ENCODE assay signal across 8 cellular contexts in the genomic region with DNA sequence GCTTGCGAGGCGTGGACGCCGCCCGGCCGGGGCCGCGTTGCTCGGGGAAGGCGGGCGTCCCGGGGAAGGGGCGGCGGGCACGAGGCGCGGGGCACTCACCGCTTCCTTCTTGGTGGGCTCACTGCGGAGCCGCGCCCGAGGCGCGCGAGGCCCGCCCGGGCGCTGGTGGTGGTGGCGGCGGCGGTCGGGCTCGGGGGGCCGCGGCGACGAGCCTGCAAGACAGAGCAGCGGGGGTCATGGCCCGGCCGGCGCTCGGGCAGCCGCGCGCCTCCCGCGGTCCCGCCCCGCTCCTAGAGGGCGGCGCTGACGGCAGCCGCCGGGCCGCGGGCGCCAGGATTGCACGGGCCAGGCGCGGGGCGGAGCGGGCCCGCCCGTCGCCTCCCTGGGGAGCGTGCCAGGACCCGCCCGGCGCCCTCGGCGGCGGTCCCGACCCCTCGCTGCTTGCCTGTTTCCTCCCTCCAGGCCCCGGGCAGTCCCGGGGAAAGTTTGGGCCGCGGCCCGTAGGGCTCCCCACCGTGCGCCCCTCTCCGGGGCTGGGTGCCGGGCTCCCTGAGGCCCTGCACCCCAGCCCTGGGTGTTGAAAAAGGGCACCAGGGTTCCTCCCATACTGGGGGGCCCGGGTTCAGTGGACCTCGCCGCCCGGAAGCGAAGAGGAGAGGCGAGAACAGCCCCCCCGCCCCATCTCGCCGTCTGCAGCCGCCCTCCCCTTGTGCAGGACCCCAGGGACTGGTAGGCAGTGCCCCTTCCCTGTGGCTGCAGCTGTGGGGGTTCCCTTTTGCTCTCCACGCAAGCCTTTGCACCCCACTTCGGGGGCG. TPM values are rescaled to one million over a fixed set of nuclear protein-coding genes. Genes with fewer than 3 reads are reported as not detected.
A peak's percentile ranks its signal among the peaks of the same experiment; 100 is the strongest.
DNase-seq lines count a peak whose midpoint lies in the region; FAIRE-seq and TF ChIP-seq lines count a peak whose summit lies in the region.

A gene (minus strand): TSS at position 270 of the 815 bp plus-strand sequence. CDS start 15,879 bp downstream, outside the sequence.

- no peak within 1 kb of the TSS for H2AK5ac ChIP-seq in H1 (ENCODE audit: low read depth, low read length)

- peak within 1 kb of the TSS; percentile 21; the same call in 1 of the 2 replicates for H2BK15ac ChIP-seq in H1 (ENCODE audit: low read length)

- H3K4me1 ChIP-seq in Peyer's patch (peaks cover 4 to 30% (median 14%) of the 10 kb centered on the region in 4 donors), H1 (replicated peaks in 1 of 4; ENCODE audit: control insufficient read depth in 3 of 4, insufficient read depth in 4 of 4, low read length in 3 of 4) (peaks cover 0 to 39% (median 30%) of the 10 kb centered on the region in 4 experiments; a peak in 6 of 7 replicates)

- peak within 1 kb of the TSS; percentile 24; the same call in 1 of the 2 replicates for H2BK5ac ChIP-seq in H1 (ENCODE audit: low read depth, low read length)

- peaks cover 0 to 3% of the 10 kb centered on the region in 2 experiments for H4K20me1 ChIP-seq in H1 (replicated peaks in 1 of 2; ENCODE audit: control insufficient read depth in 1 of 2, insufficient read depth in 2 of 2, low read length in 2 of 2)

- CTCF ChIA-PET in H1 (lab: Charles Lee; ENCODE audit: partially characterized antibody) = interaction anchor here (1.1 to 1.8 kb wide), 4 partner anchors 23 to 260 kb away, joined by 3 to 6 read pairs (median 4); no protein-coding TSS in a partner anchor

- H3K79me2 ChIP-seq in H1 (ENCODE audit: control insufficient read depth in 1 of 2, insufficient read depth in 2 of 2, low read length in 2 of 2) = no peaks in the 10 kb centered on the region

- DNase-seq in NCI-H2196 (lab: John Stamatoyannopoulos, UW; ENCODE audit: unreplicated experiment) = peak; percentile 29
- no peak for DNase-seq in NCI-H2196 treated with DMSO at 0.1 percent for 48 hours (lab: John Stamatoyannopoulos, UW; ENCODE audit: unreplicated experiment)
- DNase-seq in HFF-Myc (ENCODE audit: extremely low read depth, low read depth) = no peak
- peak; percentile 53 to 67 (median 63) for DNase-seq in Peyer's patch
- no peak for DNase-seq in H1 (ENCODE audit: low read depth in 1 of 2, low spot score in 2 of 2)
- DNase-seq in mesothelial cell of epicardium (ENCODE audit: low spot score in 2 of 2, unreplicated experiment in 2 of 2) = peak in 1 of 2 experiments; percentile 53
- peak; percentile 88 for DNase-seq in urothelium cell line (ENCODE audit: low spot score)
- DNase-seq in stimulated activated CD4-positive, alpha-beta T cell treated with anti-CD3 and anti-CD28 coated beads, Interleukin-2, amount 100 ng/mL, for 48 hours = no peak

- H3K18ac ChIP-seq in H1 (ENCODE audit: extremely low read depth, low read length) = peak within 1 kb of the TSS; percentile 5

- H3K36me3 Mint-ChIP-seq in mesothelial cell of epicardium = no peaks in the 10 kb centered on the region

- no peak within 1 kb of the TSS for H4K5ac ChIP-seq in H1 (ENCODE audit: insufficient read length, low read depth, low read length)

- H3K27me3 ChIP-seq in Peyer's patch (peaks cover 0 to 15% of the 10 kb centered on the region in 2 donors), H1 (replicated peaks in 1 of 4; ENCODE audit: control insufficient read depth in 3 of 4, extremely low read depth in 1 of 4, insufficient read depth in 3 of 4, low read length in 3 of 4) (peaks cover 3 to 34% (median 22%) of the 10 kb centered on the region in 4 experiments)

- H3K23ac ChIP-seq in H1 (ENCODE audit: insufficient read length) = no peak within 1 kb of the TSS

- 17% methylated on average over 17 of the region's 96 CpGs; no CpG with 5 or more reads in 1 of the 2 experiments for WGBS in H1 (ENCODE audit: extremely low coverage in 1 of 2, insufficient coverage in 1 of 2, insufficient read length in 1 of 2, insufficient replicate concordance in 2 of 2, low coverage in 1 of 2, low lambda C conversion rate in 2 of 2, missing lambda C conversion rate in 1 of 2), 2 experiments

- H3K23me2 ChIP-seq in H1 (ENCODE audit: low read depth, low read length) = peaks cover 4% of the 10 kb centered on the region; the same call in 1 of the 2 replicates

- peak within 1 kb of the TSS; percentile 36 for H3K4ac ChIP-seq in H1 (replicated peaks; ENCODE audit: insufficient read length, low read depth, low read length)

- H3K36me3 ChIP-seq in Peyer's patch = no peaks in the 10 kb centered on the region
- no peaks in the 10 kb centered on the region for H3K36me3 ChIP-seq in H1 (ENCODE audit: control insufficient read depth in 2 of 4, insufficient read depth in 4 of 4, low read length in 3 of 4)

- peaks cover 44% of the 10 kb centered on the region for H3K4me1 Mint-ChIP-seq in mesothelial cell of epicardium

- H3K27me3 Mint-ChIP-seq in mesothelial cell of epicardium (ENCODE audit: low read depth) = peaks cover 9% of the 10 kb centered on the region

- H3K4me3 ChIP-seq in HFF-Myc (replicated peaks; ENCODE audit: low read depth, low read length) (peak within 1 kb of the TSS; percentile 61), Peyer's patch (peak within 1 kb of the TSS; percentile 43 to 77 (median 58)), H1 (ENCODE audit: extremely low read depth in 1 of 4, insufficient read depth in 2 of 4, low read depth in 3 of 4, low read length in 4 of 4) (peak within 1 kb of the TSS; percentile 38 to 71 (median 60))

- no peak within 1 kb of the TSS for H3K14ac ChIP-seq in H1 (ENCODE audit: insufficient read length)

- peak within 1 kb of the TSS; percentile 80 to 83 for H3K4me2 ChIP-seq in H1 (ENCODE audit: insufficient read depth in 1 of 2, low read depth in 2 of 2, low read length in 2 of 2)

- no peaks in the 10 kb centered on the region for H3K9me3 Mint-ChIP-seq in mesothelial cell of epicardium

- TF ChIP-seq RAD21 in H1 (IDR thresholded peaks at IDR 0.05 in 1 of 2, conservative IDR thresholded peaks at IDR 0.05 in 1 of 2; ENCODE audit: low read depth in 2 of 2, low read length in 2 of 2) = no peak

- peak within 1 kb of the TSS; percentile 53 for H4K8ac ChIP-seq in H1 (ENCODE audit: extremely low read depth, insufficient read depth, low read length)

- FAIRE-seq in H1 (lab: Jason Lieb, UNC) = no peak
- no peak for FAIRE-seq in urothelium cell line (lab: Jason Lieb, UNC)

- peak within 1 kb of the TSS; percentile 54 for H3K56ac ChIP-seq in H1 (replicated peaks; ENCODE audit: insufficient read length, low read depth, low read length)

- no peak for TF ChIP-seq POLR2A in Peyer's patch (IDR thresholded peaks at IDR 0.05)
- no peak for TF ChIP-seq POLR2A in H1 (IDR thresholded peaks at IDR 0.05; ENCODE audit: control extremely low read depth in 1 of 2, low read depth in 2 of 2, low read length in 2 of 2)

- H3K9me3 ChIP-seq in Peyer's patch (no peaks in the 10 kb centered on the region), H1 (ENCODE audit: insufficient read depth in 2 of 2, low read depth in 1 of 2, low read length in 1 of 2) (no peaks in the 10 kb centered on the region)

- no peaks in the 10 kb centered on the region for H3K79me1 ChIP-seq in H1 (ENCODE audit: low read depth, low read length)

- TF ChIP-seq CTCF in HFF-Myc (IDR thresholded peaks at IDR 0.05; ENCODE audit: low read depth, low read length, missing control alignments) (no peak), Peyer's patch (IDR thresholded peaks at IDR 0.05) (peak in 1 of 6 experiments; percentile 9), H1 (IDR thresholded peaks at IDR 0.05; ENCODE audit: control extremely low read depth in 1 of 3, insufficient read depth in 1 of 3, low read depth in 1 of 3, low read length in 3 of 3) (no peak), mesothelial cell of epicardium (IDR thresholded peaks at IDR 0.05; ENCODE audit: unreplicated experiment) (no peak)

- H4K91ac ChIP-seq in H1 (replicated peaks; ENCODE audit: insufficient read length, low read length) = peak within 1 kb of the TSS; percentile 31

- H3K27ac ChIP-seq in Peyer's patch (peak within 1 kb of the TSS in 1 of 4 donors; percentile 81), H1 (ENCODE audit: low read depth, low read length) (no peak within 1 kb of the TSS)

- H3K4me3 Mint-ChIP-seq in mesothelial cell of epicardium = peak within 1 kb of the TSS; percentile 89

- TF ChIP-seq EP300 in H1 (IDR thresholded peaks at IDR 0.05; ENCODE audit: borderline replicate concordance in 1 of 2, low read depth in 2 of 2, low read length in 2 of 2) = no peak

- POLR2A ChIA-PET in H1 (lab: Charles Lee; ENCODE audit: partially characterized antibody) = interaction anchor here (0.6 to 1.2 kb wide), 2 partner anchors 47 to 48 kb away, joined by 3 read pairs; no protein-coding TSS in a partner anchor

- peak within 1 kb of the TSS; percentile 92 for H3K27ac Mint-ChIP-seq in mesothelial cell of epicardium

- peak within 1 kb of the TSS; percentile 61; the same call in 1 of the 2 replicates for H2BK20ac ChIP-seq in H1 (ENCODE audit: low read length)

- peak within 1 kb of the TSS; percentile 43; the same call in 1 of the 2 replicates for H2AFZ ChIP-seq in H1 (ENCODE audit: low read length)

- no peak within 1 kb of the TSS for H2BK12ac ChIP-seq in H1 (ENCODE audit: low read depth, low read length)

- no peak within 1 kb of the TSS for H3K9ac ChIP-seq in H1 (replicated peaks in 1 of 4; ENCODE audit: extremely low read depth in 1 of 4, low read depth in 3 of 4, low read length in 3 of 4)

- H2BK120ac ChIP-seq in H1 (replicated peaks; ENCODE audit: low read depth, low read length) = no peak within 1 kb of the TSS

TF ChIP-seq in H1, 55 proteins besides CTCF, POLR2A, EP300 and RAD21:
- TF ChIP-seq HDAC6 (IDR thresholded peaks at IDR 0.05; ENCODE audit: low read depth, low read length) (no peak), SUZ12 (IDR thresholded peaks at IDR 0.05; ENCODE audit: low read length) (0 out of 2 replicates have a peak, but pooled peaks have one; percentile 10), EZH2 (IDR thresholded peaks at IDR 0.05; ENCODE audit: low read depth, low read length, severe bottlenecking) (peak; percentile 19), SIRT6 (IDR thresholded peaks at IDR 0.05; ENCODE audit: low read length) (no peak), TCF12 (IDR thresholded peaks at IDR 0.05; ENCODE audit: low read depth, low read length) (no peak)

RNA-seq across cellular contexts. Expression of the gene that starts here (rescaled TPM):
- 1 to 10 TPM in 2 of 4 donors, not detected in 2; 2.5 to 6.6 TPM for total RNA-seq in Peyer's patch
- 6.1 and 7.3 TPM in 2 replicates for total RNA-seq in H1 (2021; fragmentation: NEBNext Ultra II Directional; extraction: Animal tissue kit (Norgen Biotek cat#: 25700))
- 9.3 and 13.4 TPM in 2 replicates for polyA plus RNA-seq in H1 (2011; rRNA removed)
- 9.3 TPM for polyA plus RNA-seq in H1 (2011; cell fraction: cytosol; rRNA removed)
- 9.9 TPM for polyA plus RNA-seq in H1 (2011; cell fraction: nucleus; rRNA removed)
- polyA plus RNA-seq in H1 (2012, experiment 1 of 2) = 4.3 to 8.8 TPM (median 7.6 TPM) in 4 replicates
- 7.0 TPM for polyA plus RNA-seq in H1 (2012, experiment 2 of 2)
- 9.0 TPM for polyA plus RNA-seq in H1 (2013, experiment 1 of 2)
- polyA plus RNA-seq in H1 (2013, experiment 2 of 2) = 8.4 TPM
- 0.44 and 0.85 TPM in 2 replicates for polyA minus RNA-seq in H1 (2011; rRNA and poly(A)+ RNA removed)
- 2.2 TPM for polyA minus RNA-seq in H1 (2011; cell fraction: cytosol; rRNA and poly(A)+ RNA removed)
- polyA minus RNA-seq in H1 (2011; cell fraction: nucleus; rRNA and poly(A)+ RNA removed) = 1.1 TPM
- total RNA-seq in mesothelial cell of epicardium = 11.2 to 12.1 TPM (median 12.0 TPM) in 3 replicates

Comparison
In these comparisons a context has a peak if more than half of its experiments do, and no peak if none do; other contexts are left out.
1. DNase-seq: peak in NCI-H2196 (single experiment), Peyer's patch (3 of 3) and urothelium cell line (single experiment); none in NCI-H2196 treated with DMSO at 0.1 percent for 48 hours (single experiment), HFF-Myc (single experiment), H1 (0 of 2) and stimulated activated CD4-positive, alpha-beta T cell treated with anti-CD3 and anti-CD28 coated beads, Interleukin-2, amount 100 ng/mL, for 48 hours (0 of 2).
2. Peak in every context shown above with its lines, with median percentiles within 50 percentile points of each other: H3K4me3 ChIP-seq.